Comparison of ENCODE assay signal across 27 cellular contexts in genomic region chr12:90027041-90027440, GRCh38.
"Had no signal": no experiment of that assay in that cellular context is flagged by ENCODE, and none has a peak within 500 bp of the region (broad histone marks: within the 10 kb centered on the region; RNA-seq: fewer than 3 reads in every experiment).

No MANE protein-coding gene starts in this region.

- H3K4me3 ChIP-seq: esophagus squamous epithelium, heart right ventricle, psoas muscle, sigmoid colon, upper lobe of right lung had no signal

- H3K9me3 ChIP-seq: esophagus squamous epithelium, heart right ventricle, psoas muscle, sigmoid colon, upper lobe of right lung had no signal

- H3K27ac Mint-ChIP-seq: activated CD4-positive, alpha-beta memory T cell treated with anti-CD3 and anti-CD28 coated beads for 36 hours; activated CD4-positive, alpha-beta T cell treated with anti-CD3 and anti-CD28 coated beads, Interleukin-2, amount 10 ng/mL, durations not matched to agents 24 days and 14 days; activated naive CD4-positive, alpha-beta T cell treated with anti-CD3 and anti-CD28 coated beads, Interleukin-2, amount 50 U/mL, for 24 hours; activated naive CD8-positive, alpha-beta T cell treated with anti-CD3 and anti-CD28 coated beads, Interleukin-2, amount 50 U/mL, for 24 hours; activated T-cell treated with anti-CD3 and anti-CD28 coated beads, Interleukin-2, amount 50 U/mL, for 24 hours; activated T-helper 17 cell treated with anti-CD3 and anti-CD28 coated beads, Interleukin-2, amount 50 U/mL, for 72 hours; memory B cell; natural killer cell; stimulated activated memory B cell treated with anti-CD40 and anti-IgM and Interleukin-4, amounts not matched to agents 10 μg/mL and 1 μg/mL and 100 μg/mL, for 72 hours; stimulated activated naive CD8-positive, alpha-beta T cell treated with anti-CD3 and anti-CD28 coated beads, Interleukin-15, amount 100 ng/mL, for 72 hours had no signal

- H3K27me3 Mint-ChIP-seq: activated CD4-positive, alpha-beta memory T cell treated with anti-CD3 and anti-CD28 coated beads for 36 hours; activated CD4-positive, alpha-beta T cell treated with anti-CD3 and anti-CD28 coated beads, Interleukin-2, amount 10 ng/mL, durations not matched to agents 24 days and 14 days; activated naive CD4-positive, alpha-beta T cell treated with anti-CD3 and anti-CD28 coated beads, Interleukin-2, amount 50 U/mL, for 24 hours; activated naive CD8-positive, alpha-beta T cell treated with anti-CD3 and anti-CD28 coated beads, Interleukin-2, amount 50 U/mL, for 24 hours; activated T-helper 17 cell treated with anti-CD3 and anti-CD28 coated beads, Interleukin-2, amount 50 U/mL, for 72 hours; memory B cell; stimulated activated memory B cell treated with anti-CD40 and anti-IgM and Interleukin-4, amounts not matched to agents 10 μg/mL and 1 μg/mL and 100 μg/mL, for 72 hours; stimulated activated naive CD8-positive, alpha-beta T cell treated with anti-CD3 and anti-CD28 coated beads, Interleukin-15, amount 100 ng/mL, for 72 hours had no signal

- H3K4me3 Mint-ChIP-seq: activated CD4-positive, alpha-beta memory T cell treated with anti-CD3 and anti-CD28 coated beads for 36 hours; activated CD4-positive, alpha-beta T cell treated with anti-CD3 and anti-CD28 coated beads, Interleukin-2, amount 10 ng/mL, durations not matched to agents 24 days and 14 days; activated naive CD4-positive, alpha-beta T cell treated with anti-CD3 and anti-CD28 coated beads, Interleukin-2, amount 50 U/mL, for 24 hours; activated naive CD8-positive, alpha-beta T cell treated with anti-CD3 and anti-CD28 coated beads, Interleukin-2, amount 50 U/mL, for 24 hours; activated T-cell treated with anti-CD3 and anti-CD28 coated beads, Interleukin-2, amount 50 U/mL, for 24 hours; activated T-helper 17 cell treated with anti-CD3 and anti-CD28 coated beads, Interleukin-2, amount 50 U/mL, for 72 hours; memory B cell; natural killer cell; stimulated activated memory B cell treated with anti-CD40 and anti-IgM and Interleukin-4, amounts not matched to agents 10 μg/mL and 1 μg/mL and 100 μg/mL, for 72 hours; stimulated activated naive CD8-positive, alpha-beta T cell treated with anti-CD3 and anti-CD28 coated beads, Interleukin-15, amount 100 ng/mL, for 72 hours had no signal

- H3K27me3 ChIP-seq: esophagus squamous epithelium, heart right ventricle, sigmoid colon, upper lobe of right lung had no signal

- H3K79me2 ChIP-seq: parathyroid adenoma had no signal

- H3K9me3 Mint-ChIP-seq: activated CD4-positive, alpha-beta memory T cell treated with anti-CD3 and anti-CD28 coated beads for 36 hours; activated CD4-positive, alpha-beta T cell treated with anti-CD3 and anti-CD28 coated beads, Interleukin-2, amount 10 ng/mL, durations not matched to agents 24 days and 14 days; activated naive CD4-positive, alpha-beta T cell treated with anti-CD3 and anti-CD28 coated beads, Interleukin-2, amount 50 U/mL, for 24 hours; activated naive CD8-positive, alpha-beta T cell treated with anti-CD3 and anti-CD28 coated beads, Interleukin-2, amount 50 U/mL, for 24 hours; activated T-cell treated with anti-CD3 and anti-CD28 coated beads, Interleukin-2, amount 50 U/mL, for 24 hours; activated T-helper 17 cell treated with anti-CD3 and anti-CD28 coated beads, Interleukin-2, amount 50 U/mL, for 72 hours; memory B cell; natural killer cell; stimulated activated memory B cell treated with anti-CD40 and anti-IgM and Interleukin-4, amounts not matched to agents 10 μg/mL and 1 μg/mL and 100 μg/mL, for 72 hours; stimulated activated naive CD8-positive, alpha-beta T cell treated with anti-CD3 and anti-CD28 coated beads, Interleukin-15, amount 100 ng/mL, for 72 hours had no signal

- H3K4me1 Mint-ChIP-seq: activated CD4-positive, alpha-beta T cell treated with anti-CD3 and anti-CD28 coated beads, Interleukin-2, amount 10 ng/mL, durations not matched to agents 24 days and 14 days; memory B cell; natural killer cell; stimulated activated memory B cell treated with anti-CD40 and anti-IgM and Interleukin-4, amounts not matched to agents 10 μg/mL and 1 μg/mL and 100 μg/mL, for 72 hours had no signal

- H2AFZ ChIP-seq: parathyroid adenoma had no signal

- H3K9ac ChIP-seq: parathyroid adenoma had no signal

- H3K36me3 Mint-ChIP-seq: activated CD4-positive, alpha-beta memory T cell treated with anti-CD3 and anti-CD28 coated beads for 36 hours; activated naive CD4-positive, alpha-beta T cell treated with anti-CD3 and anti-CD28 coated beads, Interleukin-2, amount 50 U/mL, for 24 hours; memory B cell; natural killer cell; stimulated activated memory B cell treated with anti-CD40 and anti-IgM and Interleukin-4, amounts not matched to agents 10 μg/mL and 1 μg/mL and 100 μg/mL, for 72 hours had no signal

- DNase-seq: activated CD4-positive, alpha-beta memory T cell treated with anti-CD3 and anti-CD28 coated beads for 36 hours; activated CD4-positive, alpha-beta T cell treated with anti-CD3 and anti-CD28 coated beads, Interleukin-2, amount 10 ng/mL, durations not matched to agents 24 days and 14 days; activated CD4-positive, CD25-positive, alpha-beta regulatory T cell treated with anti-CD3 and anti-CD28 coated beads, Interleukin-2, amount 50 U/mL, for 72 hours; activated CD8-positive, alpha-beta memory T cell treated with anti-CD3 and anti-CD28 coated beads, Interleukin-2, amount 50 U/mL, for 4 hours; activated naive CD8-positive, alpha-beta T cell treated with anti-CD3 and anti-CD28 coated beads, Interleukin-2, amount 50 U/mL, for 24 hours; activated T-cell treated with anti-CD3 and anti-CD28 coated beads, Interleukin-2, amount 50 U/mL, for 24 hours; amygdala; central memory CD4-positive, alpha-beta T cell; esophagus squamous epithelium; foreskin melanocyte; heart right ventricle; natural killer cell; psoas muscle; sigmoid colon; small intestine; stimulated activated CD4-positive, alpha-beta T cell treated with anti-CD3 and anti-CD28 coated beads, Interleukin-1b, Interleukin-23, amount 100 ng/mL, for 48 hours; stimulated activated CD4-positive, alpha-beta T cell treated with anti-CD3 and anti-CD28 coated beads, Interleukin-4, amount 100 ng/mL, for 4 hours; stimulated activated CD8-positive, alpha-beta memory T cell treated with anti-CD3 and anti-CD28 coated beads, Interleukin-4, amount 100 ng/mL, for 48 hours; stimulated activated naive CD8-positive, alpha-beta T cell treated with anti-CD3 and anti-CD28 coated beads, Interleukin-15, amount 100 ng/mL, for 72 hours; substantia nigra; upper lobe of right lung had no signal

- H3K36me3 ChIP-seq: esophagus squamous epithelium, heart right ventricle, sigmoid colon, upper lobe of right lung had no signal

- H3K27ac ChIP-seq: epithelial cell of prostate, esophagus squamous epithelium, heart right ventricle, parathyroid adenoma, sigmoid colon, upper lobe of right lung had no signal
